Comparison of ENCODE assay signal across 8 cellular contexts in the genomic region with DNA sequence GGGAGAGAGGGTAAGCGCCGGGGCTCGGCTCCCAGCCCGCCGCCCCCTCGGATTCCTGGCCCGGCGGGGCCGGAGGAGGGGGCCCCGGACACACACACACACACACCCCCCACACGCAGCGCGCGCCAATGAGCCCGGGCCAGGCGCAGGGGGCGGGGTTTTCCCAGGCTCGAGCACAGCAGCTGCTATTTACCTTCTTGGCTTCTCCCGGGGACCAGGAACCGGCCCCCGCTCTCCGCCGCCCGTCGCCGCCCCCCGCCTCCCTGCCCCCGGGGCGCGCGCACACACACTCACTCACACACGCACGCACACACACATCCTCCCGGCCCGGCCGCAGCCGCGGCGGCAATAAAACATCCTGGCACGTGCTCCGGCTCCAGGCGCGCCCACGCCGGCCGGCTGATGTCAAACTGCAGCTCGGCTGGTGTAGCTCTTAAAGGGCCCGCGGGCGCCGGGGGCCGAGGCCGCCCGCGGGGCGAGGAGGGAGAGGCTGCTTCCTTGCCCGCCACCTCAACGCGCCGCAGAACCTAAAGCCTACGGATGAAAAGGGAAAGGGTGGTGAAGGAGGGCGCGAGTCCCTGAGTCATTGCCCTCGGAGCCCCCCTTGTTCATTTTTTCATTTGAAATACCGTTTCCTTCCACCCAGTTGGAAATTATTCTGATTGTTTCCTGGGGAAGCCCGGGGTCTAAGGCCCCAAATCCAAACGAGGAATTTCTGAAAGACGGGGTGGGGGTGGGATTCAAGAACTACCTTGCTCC. TPM values are rescaled to one million over a fixed set of nuclear protein-coding genes. Genes with fewer than 3 reads are reported as not detected.
DNase-seq lines count a peak whose midpoint lies in the region; ATAC-seq and TF ChIP-seq lines count a peak whose summit lies in the region.

No MANE protein-coding gene starts in this region.

- H3K36me3 Mint-ChIP-seq in activated T-cell treated with anti-CD3 and anti-CD28 coated beads, Interleukin-2, amount 50 U/mL, for 4 hours (ENCODE audit: insufficient read depth) = no peaks in the 10 kb centered on the region

- H3K79me2 ChIP-seq in OCI-LY3 (ENCODE audit: low read length) = no peaks in the 10 kb centered on the region

- H3K4me2 ChIP-seq in OCI-LY3 (ENCODE audit: low read length) = peak overlapping the region; percentile 97

- H3K27ac ChIP-seq in OCI-LY3 (ENCODE audit: low read length) = peak overlapping the region; percentile 54
- H3K27ac ChIP-seq in esophagus (ENCODE audit: low read depth in 2 of 2, low read length in 1 of 2) = peak overlapping the region; percentile 92 to 94
- H3K27ac ChIP-seq in muscle layer of duodenum (ENCODE audit: low read length) = peak overlapping the region; percentile 94

- no peaks in the 10 kb centered on the region for H4K20me1 ChIP-seq in OCI-LY3 (ENCODE audit: insufficient read depth, low read length)

- H3K4me3 Mint-ChIP-seq in activated T-cell treated with anti-CD3 and anti-CD28 coated beads, Interleukin-2, amount 50 U/mL, for 4 hours = peak overlapping the region; percentile 85

- peak; percentile 97 for DNase-seq in COR-L47 (lab: John Stamatoyannopoulos, UW)
- DNase-seq in HuH-7.5 (ENCODE audit: low spot score) = peak; percentile 90
- DNase-seq in activated T-cell treated with anti-CD3 and anti-CD28 coated beads, Interleukin-2, amount 50 U/mL, for 4 hours = peak; percentile 70
- DNase-seq in stimulated activated CD8-positive, alpha-beta memory T cell treated with anti-CD3 and anti-CD28 coated beads, Interleukin-7, amount 100 ng/mL, for 48 hours (ENCODE audit: extremely low read depth in 1 of 2, low read depth in 1 of 2) = peak; percentile 57 to 67

- H3K9me3 ChIP-seq in OCI-LY3 (ENCODE audit: insufficient read depth, low read length) (no peaks in the 10 kb centered on the region), esophagus (ENCODE audit: control insufficient read depth in 2 of 2, insufficient read depth in 1 of 2, low read depth in 1 of 2, low read length in 1 of 2) (no peaks in the 10 kb centered on the region), muscle layer of duodenum (ENCODE audit: control insufficient read depth in 1 of 2, low read length in 2 of 2) (no peaks in the 10 kb centered on the region)

- no peaks in the 10 kb centered on the region for H3K36me3 ChIP-seq in OCI-LY3 (replicated peaks; ENCODE audit: low read depth, low read length)
- H3K36me3 ChIP-seq in esophagus (ENCODE audit: control insufficient read depth in 2 of 2, insufficient read depth in 2 of 2, low read length in 1 of 2) = peaks cover 0 to 4% of the 10 kb centered on the region in 2 donors
- H3K36me3 ChIP-seq in muscle layer of duodenum (ENCODE audit: control insufficient read depth in 1 of 2, insufficient read depth in 2 of 2, low read length in 2 of 2) = peaks cover 0 to 3% of the 10 kb centered on the region in 2 donors

- whole genome bisulfite sequencing in esophagus, 2 donors = 0% methylated on average over 54 to 68 of the region's 68 CpGs

- H3K4me1 ChIP-seq in OCI-LY3 (ENCODE audit: low read length) = peaks cover 38% of the 10 kb centered on the region
- peaks cover 2 to 9% of the 10 kb centered on the region in 2 donors for H3K4me1 ChIP-seq in esophagus (ENCODE audit: control insufficient read depth in 2 of 2, insufficient read depth in 2 of 2, low read length in 1 of 2)
- peaks cover 24 to 26% of the 10 kb centered on the region in 2 donors for H3K4me1 ChIP-seq in muscle layer of duodenum (ENCODE audit: control insufficient read depth in 1 of 2, insufficient read depth in 2 of 2, low read length in 2 of 2)

- peak overlapping the region; percentile 77 for H2AFZ ChIP-seq in OCI-LY3 (ENCODE audit: low read depth, low read length)

- H3K4me1 Mint-ChIP-seq in activated T-cell treated with anti-CD3 and anti-CD28 coated beads, Interleukin-2, amount 50 U/mL, for 4 hours (ENCODE audit: low read depth) = peaks cover 50% of the 10 kb centered on the region

- no peak for TF ChIP-seq CTCF in OCI-LY3 (IDR thresholded peaks at IDR 0.05; ENCODE audit: low read depth, low read length)

- peak overlapping the region; percentile 79 for H3K9ac ChIP-seq in OCI-LY3 (ENCODE audit: low read length)

- ATAC-seq in GM21390 (IDR thresholded peaks at IDR 0.05; ENCODE audit: unreplicated experiment) = peak; percentile 33
- ATAC-seq in activated T-cell treated with anti-CD3 and anti-CD28 coated beads, Interleukin-2, amount 50 U/mL, for 4 hours = peak; percentile 65 to 68

- no peaks in the 10 kb centered on the region for H3K9me3 Mint-ChIP-seq in activated T-cell treated with anti-CD3 and anti-CD28 coated beads, Interleukin-2, amount 50 U/mL, for 4 hours

- H3K27me3 ChIP-seq in OCI-LY3 (ENCODE audit: low read depth, low read length) (peaks cover 52% of the 10 kb centered on the region), esophagus (ENCODE audit: control insufficient read depth in 1 of 2, insufficient read depth in 2 of 2, low read length in 2 of 2) (no peaks in the 10 kb centered on the region), muscle layer of duodenum (ENCODE audit: low read depth, low read length) (no peaks in the 10 kb centered on the region)

- H3K4me3 ChIP-seq in OCI-LY3 (ENCODE audit: low read length) = peak overlapping the region; percentile 77
- peak overlapping the region; percentile 53 to 62 for H3K4me3 ChIP-seq in esophagus (ENCODE audit: low read depth in 1 of 2, low read length in 2 of 2)
- H3K4me3 ChIP-seq in muscle layer of duodenum (ENCODE audit: low read depth in 1 of 2, low read length in 2 of 2) = peak overlapping the region; percentile 82 to 85

- H3K27me3 Mint-ChIP-seq in activated T-cell treated with anti-CD3 and anti-CD28 coated beads, Interleukin-2, amount 50 U/mL, for 4 hours (ENCODE audit: low read depth) = peaks cover 65% of the 10 kb centered on the region

RNA-seq across cellular contexts. Expression of a gene that starts 1.0 kb away (rescaled TPM):
- under 1 TPM; 0.23 to 0.52 (median 0.37) TPM for total RNA-seq in activated T-cell treated with anti-CD3 and anti-CD28 coated beads, Interleukin-2, amount 50 U/mL, for 4 hours
- 10 to 100 TPM; 68.9 to 78.3 TPM for polyA plus RNA-seq in esophagus

Comparison
In these comparisons a context has a peak if more than half of its experiments do, and no peak if none do; other contexts are left out.
1. Peak in every context shown above with its lines: DNase-seq, ATAC-seq, H3K4me3 ChIP-seq and H3K27ac ChIP-seq.